ENCODE assay signal across 1 cellular context in the genomic region with DNA sequence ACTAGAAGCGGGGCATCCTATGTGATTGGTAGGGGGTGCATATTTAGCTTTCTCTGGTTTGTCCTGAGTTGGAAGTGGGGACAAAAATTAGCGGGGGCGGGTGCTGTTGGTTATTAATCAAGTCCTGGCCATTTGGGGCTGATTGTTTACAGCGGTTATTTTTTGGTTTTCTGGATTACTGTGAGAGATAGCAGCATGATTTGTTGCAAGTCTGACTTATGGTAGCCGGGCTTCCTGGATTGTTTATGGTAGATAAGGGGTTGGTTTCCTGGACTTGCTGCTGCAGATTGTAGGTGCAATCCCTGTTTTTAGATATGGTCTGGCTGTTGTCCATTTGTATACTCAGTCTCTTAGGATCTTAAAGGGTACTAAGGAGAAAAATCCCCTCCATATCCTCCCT.
TF ChIP-seq lines count a peak whose summit lies in the region.

No MANE protein-coding gene starts in this region.

TF ChIP-seq in K562, 482 proteins besides CTCF, POLR2A, EP300 and RAD21 (continued from another document):
- TF ChIP-seq, protein P1, sequence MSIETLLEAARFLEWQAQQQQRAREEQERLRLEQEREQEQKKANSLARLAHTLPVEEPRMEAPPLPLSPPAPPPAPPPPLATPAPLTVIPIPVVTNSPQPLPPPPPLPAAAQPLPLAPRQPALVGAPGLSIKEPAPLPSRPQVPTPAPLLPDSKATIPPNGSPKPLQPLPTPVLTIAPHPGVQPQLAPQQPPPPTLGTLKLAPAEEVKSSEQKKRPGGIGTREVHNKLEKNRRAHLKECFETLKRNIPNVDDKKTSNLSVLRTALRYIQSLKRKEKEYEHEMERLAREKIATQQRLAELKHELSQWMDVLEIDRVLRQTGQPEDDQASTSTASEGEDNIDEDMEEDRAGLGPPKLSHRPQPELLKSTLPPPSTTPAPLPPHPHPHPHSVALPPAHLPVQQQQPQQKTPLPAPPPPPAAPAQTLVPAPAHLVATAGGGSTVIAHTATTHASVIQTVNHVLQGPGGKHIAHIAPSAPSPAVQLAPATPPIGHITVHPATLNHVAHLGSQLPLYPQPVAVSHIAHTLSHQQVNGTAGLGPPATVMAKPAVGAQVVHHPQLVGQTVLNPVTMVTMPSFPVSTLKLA (conservative IDR thresholded peaks at IDR 0.05): peak in 1 of 2 experiments; percentile 47; a peak in 1 of 4 replicates
- TF ChIP-seq HMGN3 (IDR thresholded peaks at IDR 0.05; ENCODE audit: borderline replicate concordance, extremely low read depth, insufficient read length, low read depth, low read length) (peak; percentile 45), HNRNPL (IDR thresholded peaks at IDR 0.05; ENCODE audit: low read depth, low read length) (no peak), ETV1 (tag; conservative IDR thresholded peaks at IDR 0.05; ENCODE audit: low read depth) (peak; percentile 90), ELF1 (tag; IDR thresholded peaks at IDR 0.05) (peak; percentile 70)
- TF ChIP-seq, protein P2, sequence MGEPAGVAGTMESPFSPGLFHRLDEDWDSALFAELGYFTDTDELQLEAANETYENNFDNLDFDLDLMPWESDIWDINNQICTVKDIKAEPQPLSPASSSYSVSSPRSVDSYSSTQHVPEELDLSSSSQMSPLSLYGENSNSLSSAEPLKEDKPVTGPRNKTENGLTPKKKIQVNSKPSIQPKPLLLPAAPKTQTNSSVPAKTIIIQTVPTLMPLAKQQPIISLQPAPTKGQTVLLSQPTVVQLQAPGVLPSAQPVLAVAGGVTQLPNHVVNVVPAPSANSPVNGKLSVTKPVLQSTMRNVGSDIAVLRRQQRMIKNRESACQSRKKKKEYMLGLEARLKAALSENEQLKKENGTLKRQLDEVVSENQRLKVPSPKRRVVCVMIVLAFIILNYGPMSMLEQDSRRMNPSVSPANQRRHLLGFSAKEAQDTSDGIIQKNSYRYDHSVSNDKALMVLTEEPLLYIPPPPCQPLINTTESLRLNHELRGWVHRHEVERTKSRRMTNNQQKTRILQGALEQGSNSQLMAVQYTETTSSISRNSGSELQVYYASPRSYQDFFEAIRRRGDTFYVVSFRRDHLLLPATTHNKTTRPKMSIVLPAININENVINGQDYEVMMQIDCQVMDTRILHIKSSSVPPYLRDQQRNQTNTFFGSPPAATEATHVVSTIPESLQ (CRISPR knock-in tag; IDR thresholded peaks at IDR 0.05): no peak
- TF ChIP-seq, protein P3, sequence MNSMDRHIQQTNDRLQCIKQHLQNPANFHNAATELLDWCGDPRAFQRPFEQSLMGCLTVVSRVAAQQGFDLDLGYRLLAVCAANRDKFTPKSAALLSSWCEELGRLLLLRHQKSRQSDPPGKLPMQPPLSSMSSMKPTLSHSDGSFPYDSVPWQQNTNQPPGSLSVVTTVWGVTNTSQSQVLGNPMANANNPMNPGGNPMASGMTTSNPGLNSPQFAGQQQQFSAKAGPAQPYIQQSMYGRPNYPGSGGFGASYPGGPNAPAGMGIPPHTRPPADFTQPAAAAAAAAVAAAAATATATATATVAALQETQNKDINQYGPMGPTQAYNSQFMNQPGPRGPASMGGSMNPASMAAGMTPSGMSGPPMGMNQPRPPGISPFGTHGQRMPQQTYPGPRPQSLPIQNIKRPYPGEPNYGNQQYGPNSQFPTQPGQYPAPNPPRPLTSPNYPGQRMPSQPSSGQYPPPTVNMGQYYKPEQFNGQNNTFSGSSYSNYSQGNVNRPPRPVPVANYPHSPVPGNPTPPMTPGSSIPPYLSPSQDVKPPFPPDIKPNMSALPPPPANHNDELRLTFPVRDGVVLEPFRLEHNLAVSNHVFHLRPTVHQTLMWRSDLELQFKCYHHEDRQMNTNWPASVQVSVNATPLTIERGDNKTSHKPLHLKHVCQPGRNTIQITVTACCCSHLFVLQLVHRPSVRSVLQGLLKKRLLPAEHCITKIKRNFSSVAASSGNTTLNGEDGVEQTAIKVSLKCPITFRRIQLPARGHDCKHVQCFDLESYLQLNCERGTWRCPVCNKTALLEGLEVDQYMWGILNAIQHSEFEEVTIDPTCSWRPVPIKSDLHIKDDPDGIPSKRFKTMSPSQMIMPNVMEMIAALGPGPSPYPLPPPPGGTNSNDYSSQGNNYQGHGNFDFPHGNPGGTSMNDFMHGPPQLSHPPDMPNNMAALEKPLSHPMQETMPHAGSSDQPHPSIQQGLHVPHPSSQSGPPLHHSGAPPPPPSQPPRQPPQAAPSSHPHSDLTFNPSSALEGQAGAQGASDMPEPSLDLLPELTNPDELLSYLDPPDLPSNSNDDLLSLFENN (IDR thresholded peaks at IDR 0.05; ENCODE audit: low read depth in 2 of 2, low read length in 2 of 2): peak in 1 of 2 experiments; percentile 38; a peak in 1 of 4 replicates
